ENCODE assay signal across 8 cellular contexts in genomic region chr14:35292051-35292769, GRCh38. TPM values are rescaled to one million over a fixed set of nuclear protein-coding genes. Genes with fewer than 3 reads are reported as not detected.
A peak's percentile ranks its signal among the peaks of the same experiment; 100 is the strongest.
DNase-seq lines count a peak whose midpoint lies in the region; ATAC-seq and TF ChIP-seq lines count a peak whose summit lies in the region.

PSMA6 (plus strand) TSS chr14:35292382; CDS start chr14:35292477, 95 bp downstream.

- H3K27me3 Mint-ChIP-seq in T-helper 17 cell (no peaks in the 10 kb centered on the region), progenitor cell of endocrine pancreas (no peaks in the 10 kb centered on the region)

- H3K4me3 Mint-ChIP-seq in T-helper 17 cell (peak within 1 kb of the TSS; percentile 95), progenitor cell of endocrine pancreas (ENCODE audit: low read depth) (peak within 1 kb of the TSS; percentile 99)

- ATAC-seq in HG02885 (IDR thresholded peaks at IDR 0.05; ENCODE audit: poor library complexity, unreplicated experiment) (peak; percentile 90), T-helper 17 cell (peak; percentile 94), left cardiac atrium (peak; percentile 100)

- no peak for TF ChIP-seq CTCF in progenitor cell of endocrine pancreas (IDR thresholded peaks at IDR 0.05; ENCODE audit: unreplicated experiment)

- DNase-seq in NCI-H1694 treated with DMSO at 0.1 percent for 48 hours (lab: John Stamatoyannopoulos, UW) (peak; percentile 97), T-helper 17 cell (peak; percentile 97 to 99 (median 98)), amygdala (lab: John Stamatoyannopoulos, UW) (peak; percentile 89 to 100 (median 98)), left cardiac atrium (peak; percentile 99), progenitor cell of endocrine pancreas (ENCODE audit: low spot score, unreplicated experiment) (peak; percentile 95), ureter (ENCODE audit: low spot score) (peak; percentile 99)

- TF ChIP-seq POLR2A in GM15510 (IDR thresholded peaks at IDR 0.05; ENCODE audit: borderline replicate concordance, extremely low read depth, insufficient read length) = peak; percentile 66

- intact Hi-C loops in left cardiac atrium (cut with DNase I) = loop anchor here (1.0 to 5.0 kb wide), 3 partner anchors 50 to 112 kb away; partner anchors contain the start of gene NFKBIA (in 2 of the 2)

- H3K36me3 Mint-ChIP-seq in T-helper 17 cell (ENCODE audit: low read depth) (no peaks in the 10 kb centered on the region), progenitor cell of endocrine pancreas (ENCODE audit: insufficient read depth) (no peaks in the 10 kb centered on the region)

- H3K9me3 ChIP-seq in T-helper 17 cell (ENCODE audit: control insufficient read depth, low read length, poor library complexity, severe bottlenecking) = no peaks in the 10 kb centered on the region

- H3K27ac Mint-ChIP-seq in T-helper 17 cell (peak within 1 kb of the TSS; percentile 97), progenitor cell of endocrine pancreas (peak within 1 kb of the TSS; percentile 99)

- H3K9me3 Mint-ChIP-seq in progenitor cell of endocrine pancreas (ENCODE audit: low read depth) = no peaks in the 10 kb centered on the region

- H3K4me1 Mint-ChIP-seq in T-helper 17 cell = peaks cover 34% of the 10 kb centered on the region
- peaks cover 25% of the 10 kb centered on the region for H3K4me1 Mint-ChIP-seq in progenitor cell of endocrine pancreas (ENCODE audit: low read depth)

RNA-seq across cellular contexts. Expression of gene PSMA6, which starts in this region (rescaled TPM):
- total RNA-seq in T-helper 17 cell (100 to 1,000 TPM; 115 to 117 TPM), left cardiac atrium (100 to 1,000 TPM; 131 to 165 TPM), progenitor cell of endocrine pancreas (175 and 177 TPM in 2 replicates), ureter (173 TPM)

Comparison
In these comparisons a context has a peak if more than half of its experiments do, and no peak if none do; other contexts are left out.
1. Peak in every context shown above with its lines: DNase-seq and ATAC-seq.